In genomic region chr2:108447947-108448677, GRCh38 we compare ENCODE assay signal across 8 cellular contexts. TPM values are rescaled to one million over a fixed set of nuclear protein-coding genes. Genes with fewer than 3 reads are reported as not detected.
A peak's percentile ranks its signal among the peaks of the same experiment; 100 is the strongest.
DNase-seq lines count a peak whose midpoint lies in the region; ATAC-seq, FAIRE-seq and TF ChIP-seq lines count a peak whose summit lies in the region.

No MANE protein-coding gene starts in this region.

- no peaks in the 10 kb centered on the region for H3K27me3 Mint-ChIP-seq in activated naive CD8-positive, alpha-beta T cell

- peak overlapping the region; percentile 84 to 99 (median 93) for H3K4me2 ChIP-seq in BLaER1 treated with 17β-estradiol and CSF1 and Interleukin-3, amounts not matched to agents 10 nM and 100 nM

- peak overlapping the region; percentile 97 for H3K4me3 Mint-ChIP-seq in activated naive CD8-positive, alpha-beta T cell

- peak overlapping the region; percentile 73 to 99 (median 91) for H3K4me3 ChIP-seq in BLaER1 treated with 17β-estradiol and CSF1 and Interleukin-3, amounts not matched to agents 10 nM and 100 nM
- peak overlapping the region; percentile 95 to 99 for H3K4me3 ChIP-seq in kidney (ENCODE audit: low read length in 2 of 2)

- peaks cover 34% of the 10 kb centered on the region for H3K4me1 Mint-ChIP-seq in activated naive CD8-positive, alpha-beta T cell (ENCODE audit: low read depth)

- FAIRE-seq in kidney (lab: Jason Lieb, UNC), result no peak
- no peak for FAIRE-seq in GM19239 (lab: Jason Lieb, UNC)

- ATAC-seq in HG02798 (IDR thresholded peaks at IDR 0.05; ENCODE audit: poor library complexity, unreplicated experiment) (peak; percentile 15), GM18861 (IDR thresholded peaks at IDR 0.05; ENCODE audit: unreplicated experiment) (no peak)

- peaks cover 10 to 18% (median 15%) of the 10 kb centered on the region in 11 experiments; a peak in 18 of 22 replicates for H3K9me3 ChIP-seq in BLaER1 treated with 17β-estradiol and CSF1 and Interleukin-3, amounts not matched to agents 10 nM and 100 nM (replicated peaks in 1 of 11)
- no peaks in the 10 kb centered on the region for H3K9me3 ChIP-seq in kidney (ENCODE audit: control insufficient read depth in 1 of 2, low read length in 2 of 2)

- no peaks in the 10 kb centered on the region for H3K27me3 ChIP-seq in BLaER1 treated with 17β-estradiol and CSF1 and Interleukin-3, amounts not matched to agents 10 nM and 100 nM

- H3K36me3 ChIP-seq in BLaER1 treated with 17β-estradiol and CSF1 and Interleukin-3, amounts not matched to agents 10 nM and 100 nM, result peaks cover 12 to 26% (median 19%) of the 10 kb centered on the region in 11 experiments
- peaks cover under 1 to 10% of the 10 kb centered on the region in 2 donors for H3K36me3 ChIP-seq in kidney (ENCODE audit: control insufficient read depth in 1 of 2, insufficient read depth in 2 of 2, low read length in 2 of 2)

- H3K27ac ChIP-seq in BLaER1 treated with 17β-estradiol and CSF1 and Interleukin-3, amounts not matched to agents 10 nM and 100 nM, result peak overlapping the region; percentile 80 to 92 (median 84); a peak in 21 of 22 replicates
- H3K27ac ChIP-seq in kidney (ENCODE audit: low read depth in 2 of 2, low read length in 2 of 2), result peak overlapping the region; percentile 89 to 95
- peak overlapping the region; percentile 18 for H3K27ac ChIP-seq in temporal lobe (ENCODE audit: low read depth, low read length)

- peak overlapping the region; percentile 81 to 93 (median 87) for H3K9ac ChIP-seq in BLaER1 treated with 17β-estradiol and CSF1 and Interleukin-3, amounts not matched to agents 10 nM and 100 nM
- H3K9ac ChIP-seq in kidney (ENCODE audit: low read length in 2 of 2), result peak overlapping the region; percentile 93 to 98

- H3K27ac Mint-ChIP-seq in activated naive CD8-positive, alpha-beta T cell, result peak overlapping the region; percentile 98

- peaks cover 29 to 44% (median 30%) of the 10 kb centered on the region in 10 experiments for H3K4me1 ChIP-seq in BLaER1 treated with 17β-estradiol and CSF1 and Interleukin-3, amounts not matched to agents 10 nM and 100 nM
- peaks cover 4 to 10% of the 10 kb centered on the region in 2 donors for H3K4me1 ChIP-seq in kidney (ENCODE audit: control insufficient read depth in 1 of 2, insufficient read depth in 1 of 2, low read depth in 1 of 2, low read length in 2 of 2)

- DNase-seq in kidney, result no peak
- no peak for DNase-seq in stimulated activated CD4-positive, alpha-beta T cell treated with anti-CD3 and anti-CD28 coated beads, Interleukin-4, amount 100 ng/mL, for 4 hours
- DNase-seq in GM19239 (ENCODE audit: insufficient read length, low spot score), result no peak

- intact Hi-C loops in kidney (cut with DNase I), result no loop called here

- no peaks in the 10 kb centered on the region for H4K20me1 ChIP-seq in BLaER1 treated with 17β-estradiol and CSF1 and Interleukin-3, amounts not matched to agents 10 nM and 100 nM

- H3K9me3 Mint-ChIP-seq in activated naive CD8-positive, alpha-beta T cell (ENCODE audit: low read depth), result no peaks in the 10 kb centered on the region

- peaks cover 3% of the 10 kb centered on the region for H3K36me3 Mint-ChIP-seq in activated naive CD8-positive, alpha-beta T cell

- TF ChIP-seq CTCF in kidney (IDR thresholded peaks at IDR 0.05; ENCODE audit: borderline replicate concordance, extremely low read depth, insufficient read depth), result no peak

RNA-seq across cellular contexts. Expression of gene GCC2, which starts 0.9 kb away (rescaled TPM):
- total RNA-seq in kidney, result 74.5 TPM
- polyA plus RNA-seq in kidney (ENCODE audit: insufficient read depth, low read depth, low replicate concordance), result 9.5 TPM
- 25.8 TPM for total RNA-seq in temporal lobe

Comparison
In these comparisons a context has a peak if more than half of its experiments do, and no peak if none do; other contexts are left out.
1. H3K27ac ChIP-seq: peak in every context shown above with its lines; median percentile 92 in kidney; 84 in BLaER1 treated with 17β-estradiol and CSF1 and Interleukin-3, amounts not matched to agents 10 nM and 100 nM; 18 in temporal lobe.